In genomic region chr18:60404686-60405085, GRCh38 we compare ENCODE assay signal across 23 cellular contexts. TPM values are rescaled to one million over a fixed set of nuclear protein-coding genes. Genes with fewer than 3 reads are reported as not detected.
"Had no signal": no experiment of that assay in that cellular context is flagged by ENCODE, and none has a peak within 500 bp of the region (broad histone marks: within the 10 kb centered on the region; RNA-seq: fewer than 3 reads in every experiment).

No MANE protein-coding gene starts in this region.

- H3K4me3 ChIP-seq: K562 had no signal

- ATAC-seq: K562, Panc1, PC-3, T-cell had no signal

- H3K4me3 Mint-ChIP-seq: IgD-negative memory B cell; T-cell; T-helper 1 cell treated with Interleukin-12 subunit alpha and Interleukin-12 subunit beta and Interleukin-4 antibody, amounts not matched to agents 30 μg/mL and 1 μg/mL, for 36 hours had no signal

- DNase-seq: NCI-H1092 treated with DMSO at 0.1 percent for 48 hours, NCI-H1436, NCI-H187, NCI-H2029, NCI-H2081 treated with DMSO at 0.1 percent for 48 hours, NCI-H2171 treated with DMSO at 0.1 percent for 48 hours, NCI-H524 treated with DMSO at 0.1 percent for 48 hours, NCI-H69, NCI-H774, SHP77, SK-N-SH, SW 1271, T-cell had no signal

- H3K9me3 ChIP-seq: SK-N-SH had no signal

- H3K4me2 ChIP-seq: SK-N-SH had no signal

- H3K27ac Mint-ChIP-seq: IgD-negative memory B cell; T-cell; T-helper 1 cell treated with Interleukin-12 subunit alpha and Interleukin-12 subunit beta and Interleukin-4 antibody, amounts not matched to agents 30 μg/mL and 1 μg/mL, for 36 hours had no signal

- H3K36me3 Mint-ChIP-seq: T-cell had no signal

- H3K27ac ChIP-seq: RWPE1 had no signal

- H3K27me3 Mint-ChIP-seq: T-cell had no signal

- H3K4me1 Mint-ChIP-seq: IgD-negative memory B cell, T-cell had no signal

- H3K9ac ChIP-seq: SK-N-SH had no signal

RNA-seq across cellular contexts. Expression of gene MC4R, which starts 32.1 kb away (rescaled TPM):
- total RNA-seq: K562, LHCN-M2, MCF 10A, NCI-H460, PC-3, SK-MEL-5, T-cell had no signal
- polyA plus RNA-seq: IgD-negative memory B cell, K562 had no signal
